Comparison of ENCODE assay signal across 8 cellular contexts in the genomic region with DNA sequence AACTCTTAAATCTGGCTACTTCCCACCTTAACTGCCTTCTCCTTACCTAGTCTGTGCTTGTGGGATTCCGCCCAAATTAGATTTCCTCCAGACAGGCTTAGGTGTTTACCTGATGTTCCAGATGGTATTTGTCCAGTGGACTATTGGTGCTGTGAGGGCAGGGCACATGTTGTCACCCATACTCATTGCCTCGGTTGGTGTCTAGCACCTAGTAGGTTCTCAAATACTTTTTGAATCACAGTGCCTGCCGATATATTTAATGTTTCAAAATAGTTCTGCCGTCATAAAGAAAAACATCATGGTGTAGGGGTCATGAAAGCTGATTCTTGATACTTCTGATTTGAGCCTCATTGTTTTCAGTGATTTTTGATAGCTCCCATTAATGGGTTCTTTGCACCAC. TPM values are rescaled to one million over a fixed set of nuclear protein-coding genes. Genes with fewer than 3 reads are reported as not detected.
DNase-seq lines count a peak whose midpoint lies in the region; ATAC-seq, FAIRE-seq and TF ChIP-seq lines count a peak whose summit lies in the region.

No MANE protein-coding gene starts in this region.

- WGBS in K562 (ENCODE audit: insufficient coverage, low coverage, missing lambda C conversion rate) = 0% methylated on average over 4 of the region's 4 CpGs
- WGBS in lung, 2 donors = 13 to 15% methylated on average over 4 of the region's 4 CpGs

- H3K9me3 ChIP-seq in K562 (replicated peaks; ENCODE audit: control insufficient read depth, insufficient read depth, low read depth, low read length) (no peaks in the 10 kb centered on the region), lung (ENCODE audit: control insufficient read depth in 2 of 2, insufficient read depth in 1 of 2, low read length in 1 of 2) (no peaks in the 10 kb centered on the region)

- peak overlapping the region; percentile 93 for H3K4me3 ChIP-seq in K562
- H3K4me3 ChIP-seq in lung = peak overlapping the region; percentile 76

- FAIRE-seq in K562 (lab: Jason Lieb, UNC) = peak; percentile 49

- H3K4me1 ChIP-seq in K562 (replicated peaks in 1 of 2; ENCODE audit: control insufficient read depth in 2 of 2, insufficient read depth in 2 of 2, low read length in 2 of 2) (peaks cover 13 to 37% of the 10 kb centered on the region in 2 experiments; a peak in 4 of 5 replicates), lung (ENCODE audit: control insufficient read depth in 2 of 2, insufficient read depth in 2 of 2, low read length in 2 of 2) (peaks cover 6 to 30% of the 10 kb centered on the region in 2 donors)

- H4K20me1 ChIP-seq in K562 (replicated peaks; ENCODE audit: control insufficient read depth, insufficient read depth, low read length) = peaks cover 20% of the 10 kb centered on the region

- ATAC-seq in K562 (no peak), lung (ENCODE audit: insufficient read depth, low FRiP score) (no peak), HG03280 (IDR thresholded peaks at IDR 0.05; ENCODE audit: unreplicated experiment) (no peak)

- peaks cover 45% of the 10 kb centered on the region; the same call in 2 of the 3 replicates for H3K36me3 ChIP-seq in K562 (ENCODE audit: control insufficient read depth, insufficient read depth, low read length)
- peaks cover 0 to 2% of the 10 kb centered on the region in 2 donors for H3K36me3 ChIP-seq in lung (ENCODE audit: control insufficient read depth in 2 of 2, insufficient read depth in 2 of 2, low read length in 2 of 2)

- H3K79me2 ChIP-seq in K562 (ENCODE audit: control insufficient read depth, insufficient read depth, low read length) = peaks cover 96% of the 10 kb centered on the region

- peak overlapping the region; percentile 97 for H3K4me2 ChIP-seq in K562 (ENCODE audit: insufficient read depth, low read length)

- H3K27me3 Mint-ChIP-seq in activated naive CD4-positive, alpha-beta T cell treated with anti-CD3 and anti-CD28 coated beads, Interleukin-2, amount 10 ng/mL, durations not matched to agents 7 days and 5 days = no peaks in the 10 kb centered on the region
- H3K27me3 Mint-ChIP-seq in type B pancreatic cell = peaks cover 4% of the 10 kb centered on the region

- TSS peak; percentile 38 for BruUV-seq in K562 (replicated peaks; lab: Mats Ljungman, UMichigan)

- H3K36me3 Mint-ChIP-seq in activated naive CD4-positive, alpha-beta T cell treated with anti-CD3 and anti-CD28 coated beads, Interleukin-2, amount 10 ng/mL, durations not matched to agents 7 days and 5 days = peaks cover 49% of the 10 kb centered on the region
- peaks cover 25% of the 10 kb centered on the region for H3K36me3 Mint-ChIP-seq in type B pancreatic cell

- TF ChIP-seq CTCF in K562 (IDR thresholded peaks at IDR 0.05 in 2 of 3, conservative IDR thresholded peaks at IDR 0.05 in 1 of 3; ENCODE audit: insufficient read depth in 2 of 3, low read depth in 1 of 3, low read length in 3 of 3) = no peak
- no peak for TF ChIP-seq CTCF in lung (IDR thresholded peaks at IDR 0.05; ENCODE audit: control extremely low read depth, extremely low read depth)
- no peak for TF ChIP-seq CTCF in type B pancreatic cell (conservative IDR thresholded peaks at IDR 0.05)

- no peak for TF ChIP-seq EP300 in K562 (IDR thresholded peaks at IDR 0.05; ENCODE audit: low read length)

- H3K27me3 ChIP-seq in K562 (ENCODE audit: control insufficient read depth in 2 of 2, insufficient read depth in 2 of 2, low read length in 2 of 2) (no peaks in the 10 kb centered on the region), lung (ENCODE audit: control insufficient read depth, insufficient read depth) (no peaks in the 10 kb centered on the region)

- peak overlapping the region; percentile 89 for H3K4me3 Mint-ChIP-seq in activated naive CD4-positive, alpha-beta T cell treated with anti-CD3 and anti-CD28 coated beads, Interleukin-2, amount 10 ng/mL, durations not matched to agents 7 days and 5 days
- H3K4me3 Mint-ChIP-seq in type B pancreatic cell = peak overlapping the region; percentile 100

- POLR2A ChIA-PET in K562 (lab: Yijun Ruan, JAX) = interaction anchor here (4.4 kb wide), 1 partner anchor 13 kb away, joined by 64 read pairs; no protein-coding TSS in a partner anchor

- CTCF ChIA-PET in activated naive CD4-positive, alpha-beta T cell treated with anti-CD3 and anti-CD28 coated beads, Interleukin-2, amount 10 ng/mL, durations not matched to agents 7 days and 5 days (lab: Charles Lee) = no interaction called here
- CTCF ChIA-PET in K562 (lab: Yijun Ruan, JAX; ENCODE audit: low intra/inter-chr PET ratio) = no interaction called here

- peak overlapping the region; percentile 99 to 100 for H3K9ac ChIP-seq in K562 (ENCODE audit: insufficient read depth in 1 of 2, low read depth in 2 of 2, low read length in 2 of 2)

- TF ChIP-seq RAD21 in K562 (CRISPR knock-in tag; conservative IDR thresholded peaks at IDR 0.05 in 1 of 2, IDR thresholded peaks at IDR 0.05 in 1 of 2) = no peak

- peak overlapping the region; percentile 96 for H3K27ac Mint-ChIP-seq in activated naive CD4-positive, alpha-beta T cell treated with anti-CD3 and anti-CD28 coated beads, Interleukin-2, amount 10 ng/mL, durations not matched to agents 7 days and 5 days
- peak overlapping the region; percentile 100 for H3K27ac Mint-ChIP-seq in type B pancreatic cell

- no peak overlapping the region for H2AFZ ChIP-seq in K562 (ENCODE audit: low read depth, low read length)

- TF ChIP-seq POLR2A in K562 (conservative IDR thresholded peaks at IDR 0.05) = no peak

- no peaks in the 10 kb centered on the region for H3K9me3 Mint-ChIP-seq in activated naive CD4-positive, alpha-beta T cell treated with anti-CD3 and anti-CD28 coated beads, Interleukin-2, amount 10 ng/mL, durations not matched to agents 7 days and 5 days
- H3K9me3 Mint-ChIP-seq in type B pancreatic cell = no peaks in the 10 kb centered on the region

- H3K9me1 ChIP-seq in K562 (ENCODE audit: control insufficient read depth, insufficient read depth, low read length) = no peaks in the 10 kb centered on the region

- in situ Hi-C loops in K562 (cut with MboI) = no loop called here

- H3K27ac ChIP-seq in K562 (ENCODE audit: extremely low read depth, low read depth, low read length) (peak overlapping the region; percentile 98), lung (ENCODE audit: low read depth in 1 of 2, low read length in 1 of 2) (peak overlapping the region; percentile 90 to 92)

- H3K4me1 Mint-ChIP-seq in activated naive CD4-positive, alpha-beta T cell treated with anti-CD3 and anti-CD28 coated beads, Interleukin-2, amount 10 ng/mL, durations not matched to agents 7 days and 5 days = peaks cover 72% of the 10 kb centered on the region
- peaks cover 52% of the 10 kb centered on the region for H3K4me1 Mint-ChIP-seq in type B pancreatic cell (ENCODE audit: unreplicated experiment)

- intact Hi-C loops in K562 (cut with micrococcal nuclease) = loop anchor here (5.0 kb wide), 1 partner anchor 40 kb away; no protein-coding TSS in a partner anchor

- no peak for DNase-seq in activated naive CD4-positive, alpha-beta T cell treated with anti-CD3 and anti-CD28 coated beads, Interleukin-2, amount 10 ng/mL, durations not matched to agents 7 days and 5 days
- DNase-seq in activated naive CD4-positive, alpha-beta T cell (lab: John Stamatoyannopoulos, UW) = no peak
- DNase-seq in K562 (ENCODE audit: extremely low read depth in 1 of 4, low spot score in 3 of 4) = no peak
- no peak for DNase-seq in lung (ENCODE audit: low spot score)
- no peak for DNase-seq in type B pancreatic cell (ENCODE audit: extremely low spot score, unreplicated experiment)
- DNase-seq in activated gamma-delta T cell treated with Interleukin-2 at 50 U/mL for 16 hours = no peak
- no peak for DNase-seq in kidney glomerular epithelial cell (lab: John Stamatoyannopoulos, UW)

RNA-seq across cellular contexts. Expression of a gene that starts 1.1 kb away (rescaled TPM):
- 162 and 401 TPM in 2 replicates for total RNA-seq in K562 (2011; cell fraction: chromatin; rRNA removed; ENCODE audit: low replicate concordance)
- total RNA-seq in K562 (2011; cell fraction: nucleolus; rRNA removed) = 89.9 and 107 TPM in 2 replicates
- 233 and 405 TPM in 2 replicates for total RNA-seq in K562 (2011; cell fraction: nucleoplasm; rRNA removed)
- total RNA-seq in K562 (2014; rRNA removed) (132 and 145 TPM in 2 replicates), K562 (2014; rRNA removed; fragmentation: Illumina TruSeq; extraction: Trizol) (169 and 197 TPM in 2 replicates), K562 (2015; rRNA removed; fragmentation: Illumina TruSeq; extraction: Trizol) (149 and 166 TPM in 2 replicates), K562 (2021) (144 and 162 TPM in 2 replicates), lung (100 to 1,000 TPM; 337 to 755 TPM), type B pancreatic cell (ENCODE audit: low replicate concordance) (333 and 425 TPM in 2 replicates)
- polyA plus RNA-seq in K562 (2011; rRNA removed) (271 and 367 TPM in 2 replicates), K562 (2014; fragmentation: Illumina TruSeq; extraction: Trizol) (232 and 235 TPM in 2 replicates), K562 (2014; fragmentation: Nextera tagmentation; extraction: Ambion mirVana) (100 to 1,000 TPM; 121 to 201 TPM), K562 (2014; rRNA removed) (164 and 179 TPM in 2 replicates), lung (100 to 1,000 TPM; 114 to 178 TPM)
- 90.2 and 172 TPM in 2 replicates for polyA plus RNA-seq in K562 (2011; cell fraction: cytosol; rRNA removed)
- 157 and 224 TPM in 2 replicates for polyA plus RNA-seq in K562 (2011; cell fraction: nucleus; rRNA removed)
- 139 and 187 TPM in 2 replicates for polyA plus RNA-seq in K562 (2012)
- 260 and 291 TPM in 2 replicates for polyA minus RNA-seq in K562 (2011; rRNA and poly(A)+ RNA removed)
- 84.3 and 90.8 TPM in 2 replicates for polyA minus RNA-seq in K562 (2011; cell fraction: cytosol; rRNA and poly(A)+ RNA removed)
- polyA minus RNA-seq in K562 (2011; cell fraction: nucleus; rRNA and poly(A)+ RNA removed) = 82.0 and 123 TPM in 2 replicates

RNA-seq across cellular contexts. Expression of a gene that starts 1.4 kb away (rescaled TPM):
- total RNA-seq in K562 (2011; cell fraction: chromatin; rRNA removed; ENCODE audit: low replicate concordance) = 614 and 791 TPM in 2 replicates
- 306 TPM in 2 replicates for total RNA-seq in K562 (2011; cell fraction: nucleolus; rRNA removed)
- 325 and 335 TPM in 2 replicates for total RNA-seq in K562 (2011; cell fraction: nucleoplasm; rRNA removed)
- total RNA-seq in K562 (2014; rRNA removed) (254 and 333 TPM in 2 replicates), K562 (2014; rRNA removed; fragmentation: Illumina TruSeq; extraction: Trizol) (123 and 130 TPM in 2 replicates), K562 (2015; rRNA removed; fragmentation: Illumina TruSeq; extraction: Trizol) (163 and 180 TPM in 2 replicates), K562 (2021) (221 and 223 TPM in 2 replicates), lung (100 to 1,000 TPM; 415 to 595 TPM), type B pancreatic cell (ENCODE audit: low replicate concordance) (466 and 659 TPM in 2 replicates)
- polyA plus RNA-seq in K562 (2011; rRNA removed) (106 and 166 TPM in 2 replicates), K562 (2014; fragmentation: Illumina TruSeq; extraction: Trizol) (240 and 378 TPM in 2 replicates), K562 (2014; fragmentation: Nextera tagmentation; extraction: Ambion mirVana) (10 to 100 TPM; 24.4 to 68.4 TPM), K562 (2014; rRNA removed) (111 and 146 TPM in 2 replicates), lung (100 to 1,000 TPM; 165 to 216 TPM)
- polyA plus RNA-seq in K562 (2011; cell fraction: cytosol; rRNA removed) = 115 and 144 TPM in 2 replicates
- polyA plus RNA-seq in K562 (2011; cell fraction: nucleus; rRNA removed) = 272 and 310 TPM in 2 replicates
- 126 and 183 TPM in 2 replicates for polyA plus RNA-seq in K562 (2012)
- polyA minus RNA-seq in K562 (2011; rRNA and poly(A)+ RNA removed) = 213 and 275 TPM in 2 replicates
- polyA minus RNA-seq in K562 (2011; cell fraction: cytosol; rRNA and poly(A)+ RNA removed) = 161 and 189 TPM in 2 replicates
- 111 and 215 TPM in 2 replicates for polyA minus RNA-seq in K562 (2011; cell fraction: nucleus; rRNA and poly(A)+ RNA removed)

RNA-seq across cellular contexts. Expression of a gene that starts 39.3 kb away (rescaled TPM):
- total RNA-seq in K562 (2011; cell fraction: chromatin; rRNA removed; ENCODE audit: low replicate concordance) = 47.3 and 56.4 TPM in 2 replicates
- 21.8 and 22.8 TPM in 2 replicates for total RNA-seq in K562 (2011; cell fraction: nucleolus; rRNA removed)
- 34.2 and 47.6 TPM in 2 replicates for total RNA-seq in K562 (2011; cell fraction: nucleoplasm; rRNA removed)
- total RNA-seq in K562 (2014; rRNA removed) (16.0 and 17.1 TPM in 2 replicates), K562 (2014; rRNA removed; fragmentation: Illumina TruSeq; extraction: Trizol) (25.3 and 25.5 TPM in 2 replicates), K562 (2015; rRNA removed; fragmentation: Illumina TruSeq; extraction: Trizol) (20.1 and 21.1 TPM in 2 replicates), K562 (2021) (32.5 and 38.1 TPM in 2 replicates), lung (10 to 100 TPM; 38.8 to 49.7 TPM), type B pancreatic cell (ENCODE audit: low replicate concordance) (62.5 and 71.1 TPM in 2 replicates)
- polyA plus RNA-seq in K562 (2011; rRNA removed) (22.8 and 35.0 TPM in 2 replicates), K562 (2014; fragmentation: Illumina TruSeq; extraction: Trizol) (23.5 and 23.6 TPM in 2 replicates), K562 (2014; fragmentation: Nextera tagmentation; extraction: Ambion mirVana) (1 to 10 TPM; 4.1 to 5.9 TPM), K562 (2014; rRNA removed) (17.5 and 22.4 TPM in 2 replicates), lung (10 to 100 TPM in 1 of 2 donors, 1 to 10 TPM in 1; 9.9 to 16.0 TPM)
- polyA plus RNA-seq in K562 (2011; cell fraction: cytosol; rRNA removed) = 17.8 and 20.1 TPM in 2 replicates
- polyA plus RNA-seq in K562 (2011; cell fraction: nucleus; rRNA removed) = 25.5 and 34.7 TPM in 2 replicates
- 12.2 and 14.5 TPM in 2 replicates for polyA plus RNA-seq in K562 (2012)
- polyA minus RNA-seq in K562 (2011; rRNA and poly(A)+ RNA removed) = 28.9 and 51.2 TPM in 2 replicates
- 19.7 and 27.7 TPM in 2 replicates for polyA minus RNA-seq in K562 (2011; cell fraction: cytosol; rRNA and poly(A)+ RNA removed)
- 10.6 and 16.6 TPM in 2 replicates for polyA minus RNA-seq in K562 (2011; cell fraction: nucleus; rRNA and poly(A)+ RNA removed)
